Comparison of ENCODE assay signal across 1 cellular context in genomic region chr6:105793132-105793531, GRCh38.
TF ChIP-seq lines count a peak whose summit lies in the region.

No MANE protein-coding gene starts in this region.

TF ChIP-seq in HEK293, 187 proteins besides CTCF, POLR2A, EP300 and RAD21 (continued from another document):
- no peak for TF ChIP-seq ZNF518A (tag by site-specific recombination; conservative IDR thresholded peaks at IDR 0.05; ENCODE audit: low read depth)
- TF ChIP-seq ZNF677 (tag by site-specific recombination; IDR thresholded peaks at IDR 0.05): no peak
- TF ChIP-seq ZBTB49 (tag by site-specific recombination; IDR thresholded peaks at IDR 0.05; ENCODE audit: low read depth): no peak
- TF ChIP-seq MYNN (tag by site-specific recombination; IDR thresholded peaks at IDR 0.05; ENCODE audit: borderline replicate concordance): no peak
- no peak for TF ChIP-seq ZNF664 (tag by site-specific recombination; IDR thresholded peaks at IDR 0.05)
- no peak for TF ChIP-seq HOXA7 (CRISPR knock-in tag; IDR thresholded peaks at IDR 0.05; ENCODE audit: borderline replicate concordance)
- no peak for TF ChIP-seq ZBTB1 (tag by site-specific recombination; IDR thresholded peaks at IDR 0.05)
- TF ChIP-seq SP3 (tag by site-specific recombination; IDR thresholded peaks at IDR 0.05): no peak
- TF ChIP-seq ZNF121 (tag by site-specific recombination; IDR thresholded peaks at IDR 0.05): no peak
- TF ChIP-seq ZNF169 (tag by site-specific recombination; IDR thresholded peaks at IDR 0.05): no peak
TF ChIP-seq in HEK293: peak in this region for 0.
